33 cellular contexts compared by ENCODE assay signal in genomic region chr6:36221674-36222073, GRCh38. TPM values are rescaled to one million over a fixed set of nuclear protein-coding genes. Genes with fewer than 3 reads are reported as not detected.
"Had no signal": no experiment of that assay in that cellular context is flagged by ENCODE, and none has a peak within 500 bp of the region (broad histone marks: within the 10 kb centered on the region; RNA-seq: fewer than 3 reads in every experiment).

No MANE protein-coding gene starts in this region.

- H3K27me3 ChIP-seq: gastrocnemius medialis, left lung, ovary, sigmoid colon, suprapubic skin had no signal

- H3K4me3 Mint-ChIP-seq: endodermal cell; mesothelial cell of epicardium; naive thymus-derived CD8-positive, alpha-beta T cell; nephron progenitor cell; stimulated activated naive B cell treated with anti-CD40 and anti-IgM and Interleukin-4, amounts not matched to agents 10 μg/mL and 1 μg/mL and 100 μg/mL, for 72 hours; stimulated activated naive CD8-positive, alpha-beta T cell treated with anti-CD3 and anti-CD28 coated beads, Interleukin-15, Interleukin-2, amounts not matched to agents 100 ng/mL and 50 ng/mL, for 24 hours; type B pancreatic cell had no signal

- H3K36me3 ChIP-seq: ovary had no signal

- DNase-seq: cerebellar nuclear complex; effector CD8-positive, alpha-beta T cell; endodermal cell; foreskin fibroblast; gastrocnemius medialis; head of caudate nucleus; left cardiac atrium; left lung; mesenchymal stem cell; naive thymus-derived CD8-positive, alpha-beta T cell; nephron progenitor cell; occipital lobe; ovary; posterior cingulate gyrus; psoas muscle; right cardiac atrium; sigmoid colon; stimulated activated CD4-positive, alpha-beta T cell treated with anti-CD3 and anti-CD28 coated beads, Interleukin-15, amount 100 ng/mL, for 24 hours; stimulated activated CD4-positive, alpha-beta T cell treated with anti-CD3 and anti-CD28 coated beads, Interleukin-2, amount 100 ng/mL, for 48 hours; stimulated activated naive B cell treated with anti-CD40 and anti-IgM and Interleukin-4, amounts not matched to agents 10 μg/mL and 1 μg/mL and 100 μg/mL, for 72 hours had no signal

- H3K27ac Mint-ChIP-seq: endodermal cell; mesothelial cell of epicardium; naive thymus-derived CD8-positive, alpha-beta T cell; nephron progenitor cell; stimulated activated naive B cell treated with anti-CD40 and anti-IgM and Interleukin-4, amounts not matched to agents 10 μg/mL and 1 μg/mL and 100 μg/mL, for 72 hours; stimulated activated naive CD8-positive, alpha-beta T cell treated with anti-CD3 and anti-CD28 coated beads, Interleukin-15, Interleukin-2, amounts not matched to agents 100 ng/mL and 50 ng/mL, for 24 hours; type B pancreatic cell had no signal

- H3K9me3 ChIP-seq: gastrocnemius medialis, left lung, ovary, psoas muscle, sigmoid colon, suprapubic skin had no signal

- H3K27ac ChIP-seq: epithelial cell of prostate, gastrocnemius medialis, left lung, ovary, psoas muscle, sigmoid colon, suprapubic skin had no signal

- H3K4me3 ChIP-seq: gastrocnemius medialis, left lung, ovary, psoas muscle, sigmoid colon, suprapubic skin had no signal

- FAIRE-seq: islet of Langerhans had no signal

- H3K9me3 Mint-ChIP-seq: endodermal cell; mesothelial cell of epicardium; naive thymus-derived CD8-positive, alpha-beta T cell; nephron progenitor cell; stimulated activated naive B cell treated with anti-CD40 and anti-IgM and Interleukin-4, amounts not matched to agents 10 μg/mL and 1 μg/mL and 100 μg/mL, for 72 hours; stimulated activated naive CD8-positive, alpha-beta T cell treated with anti-CD3 and anti-CD28 coated beads, Interleukin-15, Interleukin-2, amounts not matched to agents 100 ng/mL and 50 ng/mL, for 24 hours; type B pancreatic cell had no signal

- H3K4me1 Mint-ChIP-seq: nephron progenitor cell; stimulated activated naive B cell treated with anti-CD40 and anti-IgM and Interleukin-4, amounts not matched to agents 10 μg/mL and 1 μg/mL and 100 μg/mL, for 72 hours had no signal

- H3K4me1 ChIP-seq: gastrocnemius medialis, psoas muscle, suprapubic skin had no signal

- H3K27me3 Mint-ChIP-seq: naive thymus-derived CD8-positive, alpha-beta T cell; stimulated activated naive B cell treated with anti-CD40 and anti-IgM and Interleukin-4, amounts not matched to agents 10 μg/mL and 1 μg/mL and 100 μg/mL, for 72 hours; stimulated activated naive CD8-positive, alpha-beta T cell treated with anti-CD3 and anti-CD28 coated beads, Interleukin-15, Interleukin-2, amounts not matched to agents 100 ng/mL and 50 ng/mL, for 24 hours; type B pancreatic cell had no signal

- ATAC-seq: gastrocnemius medialis; left cardiac atrium; left lung; naive thymus-derived CD8-positive, alpha-beta T cell; right cardiac atrium; stimulated activated naive B cell treated with anti-CD40 and anti-IgM and Interleukin-4, amounts not matched to agents 10 μg/mL and 1 μg/mL and 100 μg/mL, for 72 hours had no signal

RNA-seq across cellular contexts. Expression of gene PNPLA1, which starts 48.2 kb away (rescaled TPM):
- total RNA-seq: endodermal cell; gastrocnemius medialis; glomerular endothelial cell; kidney epithelial cell; left cardiac atrium; lung microvascular endothelial cell; mesothelial cell of epicardium; myocyte; naive thymus-derived CD8-positive, alpha-beta T cell; occipital lobe; psoas muscle; renal cortical epithelial cell; right cardiac atrium; sigmoid colon; skeletal muscle tissue; urinary bladder had no signal
- polyA plus RNA-seq: naive thymus-derived CD8-positive, alpha-beta T cell; right cardiac atrium had no signal
